ENCODE assay signal across 20 cellular contexts in the genomic region with DNA sequence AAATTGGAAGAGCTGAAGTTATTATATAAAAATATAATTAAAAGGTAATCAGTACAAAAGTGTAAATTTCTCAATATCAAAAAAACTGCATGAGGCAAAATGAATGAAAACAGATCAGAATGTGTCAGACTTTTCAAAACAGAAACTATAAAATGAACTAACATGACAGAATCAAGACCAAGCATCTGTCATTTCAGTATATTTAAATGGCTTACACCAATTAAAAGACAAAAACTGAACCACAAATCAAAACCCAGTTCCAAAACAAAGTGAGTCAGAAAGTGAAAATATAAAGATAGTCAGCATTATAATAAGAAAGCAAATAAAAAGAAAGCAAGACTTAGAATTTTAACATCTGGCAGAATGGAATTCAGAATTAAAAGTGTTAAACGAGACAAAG.
"Had no signal": no experiment of that assay in that cellular context is flagged by ENCODE, and none has a peak within 500 bp of the region (broad histone marks: within the 10 kb centered on the region; RNA-seq: fewer than 3 reads in every experiment).

No MANE protein-coding gene starts in this region.

- DNase-seq: cortex of kidney; dorsolateral prefrontal cortex; effector CD8-positive, alpha-beta T cell; gastrocnemius medialis; heart right ventricle; hypothalamus; kidney glomerular epithelial cell; naive thymus-derived CD4-positive, alpha-beta T cell; nephron progenitor cell; psoas muscle; retina; right lobe of liver; stimulated activated CD4-positive, alpha-beta T cell treated with anti-CD3 and anti-CD28 coated beads, Interleukin-4, amount 100 ng/mL, for 24 hours; stimulated activated naive CD4-positive, alpha-beta T cell; stomach; substantia nigra; transverse colon had no signal

- H3K27ac ChIP-seq: dorsolateral prefrontal cortex, gastrocnemius medialis, heart right ventricle, neutrophil, psoas muscle, right lobe of liver, stomach, thoracic aorta, transverse colon had no signal

- H3K36me3 ChIP-seq: gastrocnemius medialis, heart right ventricle, neutrophil, right lobe of liver, stomach, thoracic aorta, transverse colon had no signal

- H3K9me3 ChIP-seq: gastrocnemius medialis, heart right ventricle, neutrophil, psoas muscle, right lobe of liver, stomach, thoracic aorta, transverse colon had no signal

- ATAC-seq: gastrocnemius medialis; heart right ventricle; naive thymus-derived CD4-positive, alpha-beta T cell; psoas muscle; right lobe of liver had no signal

- H3K27me3 ChIP-seq: dorsolateral prefrontal cortex, gastrocnemius medialis, heart right ventricle, neutrophil, right lobe of liver, stomach, transverse colon had no signal

- FAIRE-seq: islet of Langerhans had no signal

- H3K4me3 ChIP-seq: dorsolateral prefrontal cortex, gastrocnemius medialis, heart right ventricle, psoas muscle, right lobe of liver, stomach, thoracic aorta, transverse colon had no signal

- H3K4me1 ChIP-seq: gastrocnemius medialis, heart right ventricle, psoas muscle, right lobe of liver, stomach, transverse colon had no signal
